8 cellular contexts compared by ENCODE assay signal in genomic region chr4:1870328-1870577, GRCh38. TPM values are rescaled to one million over a fixed set of nuclear protein-coding genes. Genes with fewer than 3 reads are reported as not detected.
DNase-seq lines count a peak whose midpoint lies in the region; ATAC-seq and TF ChIP-seq lines count a peak whose summit lies in the region.

No MANE protein-coding gene starts in this region.

- no peak for TF ChIP-seq CTCF in Panc1 (IDR thresholded peaks at IDR 0.05)
- TF ChIP-seq CTCF in fibroblast of the aortic adventitia (IDR thresholded peaks at IDR 0.05; ENCODE audit: insufficient read depth, low read length), result no peak
- TF ChIP-seq CTCF in nephron progenitor cell (IDR thresholded peaks at IDR 0.05), result no peak

- H3K27me3 ChIP-seq in Panc1 (ENCODE audit: control insufficient read depth, insufficient read depth, low read length), result no peaks in the 10 kb centered on the region

- H3K4me3 ChIP-seq in Panc1 (ENCODE audit: low read depth in 2 of 2, low read length in 2 of 2) (peak overlapping the region; percentile 57 to 65), fibroblast of the aortic adventitia (ENCODE audit: low read depth, low read length) (peak overlapping the region; percentile 76)

- in situ Hi-C loops in KBM-7 (cut with MboI; ENCODE audit: low pct_unique_long_range_greater_than_20kb, low sequenced_read_pairs) (no loop called here), Panc1 (cut with HindIII; ENCODE audit: low pct_unique_long_range_greater_than_20kb, low sequenced_read_pairs) (no loop called here)

- ATAC-seq in GM21619 (IDR thresholded peaks at IDR 0.05; ENCODE audit: unreplicated experiment) (peak; percentile 54), Panc1 (peak; percentile 78)
- ATAC-seq in stimulated activated naive CD8-positive, alpha-beta T cell treated with anti-CD3 and anti-CD28 coated beads, Interleukin-15, amount 100 ng/mL, for 72 hours, result peak; percentile 72

- no peaks in the 10 kb centered on the region for H3K27me3 Mint-ChIP-seq in activated T-helper 2 cell treated with anti-CD3 and anti-CD28 coated beads, Interferon-gamma antibody, Interleukin-2, Interleukin-4, amounts not matched to agents 10 μg/mL and 5 μg/mL and 100 μg/mL, durations not matched to agents 14 hours and 24 hours and 36 hours (ENCODE audit: low read depth)
- peaks cover 11% of the 10 kb centered on the region for H3K27me3 Mint-ChIP-seq in nephron progenitor cell (ENCODE audit: low read depth, poor library complexity)
- no peaks in the 10 kb centered on the region for H3K27me3 Mint-ChIP-seq in stimulated activated naive CD8-positive, alpha-beta T cell treated with anti-CD3 and anti-CD28 coated beads, Interleukin-15, amount 100 ng/mL, for 72 hours

- no peaks in the 10 kb centered on the region for H3K9me3 ChIP-seq in Panc1 (ENCODE audit: control insufficient read depth, insufficient read depth, low read depth, low read length)

- peak overlapping the region; percentile 84 for H3K27ac ChIP-seq in Panc1 (ENCODE audit: low read length)

- intact Hi-C loops in Panc1 (cut with micrococcal nuclease; ENCODE audit: unreplicated experiment), result no loop called here
- intact Hi-C loops in activated T-helper 2 cell treated with anti-CD3 and anti-CD28 coated beads, Interferon-gamma antibody, Interleukin-2, Interleukin-4, amounts not matched to agents 10 μg/mL and 5 μg/mL and 100 μg/mL, durations not matched to agents 14 hours and 24 hours and 36 hours (cut with micrococcal nuclease), result loop anchor here (1.0 to 5.0 kb wide), 3 partner anchors 14 to 542 kb away; partner anchors contain the start of genes LETM1, TACC3 and TMEM129

- H3K4me1 ChIP-seq in Panc1 (ENCODE audit: control insufficient read depth, insufficient read depth, low read length), result peaks cover 18% of the 10 kb centered on the region

- H3K27ac Mint-ChIP-seq in activated T-helper 2 cell treated with anti-CD3 and anti-CD28 coated beads, Interferon-gamma antibody, Interleukin-2, Interleukin-4, amounts not matched to agents 10 μg/mL and 5 μg/mL and 100 μg/mL, durations not matched to agents 14 hours and 24 hours and 36 hours, result peak overlapping the region; percentile 86
- H3K27ac Mint-ChIP-seq in nephron progenitor cell, result peak overlapping the region; percentile 90
- H3K27ac Mint-ChIP-seq in stimulated activated naive CD8-positive, alpha-beta T cell treated with anti-CD3 and anti-CD28 coated beads, Interleukin-15, amount 100 ng/mL, for 72 hours, result peak overlapping the region; percentile 81 to 90

- CTCF ChIA-PET in Panc1 (lab: Charles Lee), result no interaction called here

- no peaks in the 10 kb centered on the region for H3K36me3 ChIP-seq in Panc1 (ENCODE audit: control insufficient read depth, insufficient read depth, low read length)

- H3K9me3 Mint-ChIP-seq in activated T-helper 2 cell treated with anti-CD3 and anti-CD28 coated beads, Interferon-gamma antibody, Interleukin-2, Interleukin-4, amounts not matched to agents 10 μg/mL and 5 μg/mL and 100 μg/mL, durations not matched to agents 14 hours and 24 hours and 36 hours, result no peaks in the 10 kb centered on the region
- no peaks in the 10 kb centered on the region for H3K9me3 Mint-ChIP-seq in nephron progenitor cell
- no peaks in the 10 kb centered on the region for H3K9me3 Mint-ChIP-seq in stimulated activated naive CD8-positive, alpha-beta T cell treated with anti-CD3 and anti-CD28 coated beads, Interleukin-15, amount 100 ng/mL, for 72 hours

- H3K36me3 Mint-ChIP-seq in activated T-helper 2 cell treated with anti-CD3 and anti-CD28 coated beads, Interferon-gamma antibody, Interleukin-2, Interleukin-4, amounts not matched to agents 10 μg/mL and 5 μg/mL and 100 μg/mL, durations not matched to agents 14 hours and 24 hours and 36 hours (ENCODE audit: low read depth), result peaks cover 17% of the 10 kb centered on the region
- H3K36me3 Mint-ChIP-seq in nephron progenitor cell (ENCODE audit: low read depth), result peaks cover 5% of the 10 kb centered on the region

- POLR2A ChIA-PET in Panc1 (lab: Charles Lee), result no interaction called here

- DNase-seq in COR-L47 (lab: John Stamatoyannopoulos, UW), result peak; percentile 90
- DNase-seq in KBM-7, result peak; percentile 88
- no peak for DNase-seq in Panc1 (ENCODE audit: low read depth, low spot score)
- peak; percentile 87 for DNase-seq in activated T-helper 2 cell treated with anti-CD3 and anti-CD28 coated beads, Interferon-gamma antibody, Interleukin-2, Interleukin-4, amounts not matched to agents 10 μg/mL and 5 μg/mL and 100 μg/mL, durations not matched to agents 14 hours and 24 hours and 36 hours (ENCODE audit: low spot score)
- peak; percentile 67 for DNase-seq in fibroblast of the aortic adventitia (ENCODE audit: low read depth)
- peak; percentile 87 for DNase-seq in nephron progenitor cell
- DNase-seq in stimulated activated naive CD8-positive, alpha-beta T cell treated with anti-CD3 and anti-CD28 coated beads, Interleukin-15, amount 100 ng/mL, for 72 hours, result peak; percentile 84 to 87

- BruUV-seq in Panc1 (replicated peaks; lab: Mats Ljungman, UMichigan), result no TSS peak

- peaks cover 29% of the 10 kb centered on the region for H3K4me1 Mint-ChIP-seq in activated T-helper 2 cell treated with anti-CD3 and anti-CD28 coated beads, Interferon-gamma antibody, Interleukin-2, Interleukin-4, amounts not matched to agents 10 μg/mL and 5 μg/mL and 100 μg/mL, durations not matched to agents 14 hours and 24 hours and 36 hours (ENCODE audit: low read depth)
- H3K4me1 Mint-ChIP-seq in nephron progenitor cell, result peaks cover 52% of the 10 kb centered on the region
- peaks cover 45% of the 10 kb centered on the region for H3K4me1 Mint-ChIP-seq in stimulated activated naive CD8-positive, alpha-beta T cell treated with anti-CD3 and anti-CD28 coated beads, Interleukin-15, amount 100 ng/mL, for 72 hours

- peak overlapping the region; percentile 82 for H3K4me3 Mint-ChIP-seq in activated T-helper 2 cell treated with anti-CD3 and anti-CD28 coated beads, Interferon-gamma antibody, Interleukin-2, Interleukin-4, amounts not matched to agents 10 μg/mL and 5 μg/mL and 100 μg/mL, durations not matched to agents 14 hours and 24 hours and 36 hours (ENCODE audit: low read depth)
- peak overlapping the region; percentile 85 for H3K4me3 Mint-ChIP-seq in nephron progenitor cell
- peak overlapping the region; percentile 87 to 91 for H3K4me3 Mint-ChIP-seq in stimulated activated naive CD8-positive, alpha-beta T cell treated with anti-CD3 and anti-CD28 coated beads, Interleukin-15, amount 100 ng/mL, for 72 hours

RNA-seq across cellular contexts. Expression of gene NSD2, which starts 0.9 kb away (rescaled TPM):
- total RNA-seq in Panc1 (2021; ENCODE audit: unreplicated experiment) (116 TPM), fibroblast of the aortic adventitia (ENCODE audit: low replicate concordance) (50.3 and 84.7 TPM in 2 replicates)
- 59.7 TPM for polyA plus RNA-seq in Panc1 (2012; ENCODE audit: insufficient read length)
- 208 and 214 TPM in 2 replicates for total RNA-seq in activated T-helper 2 cell treated with anti-CD3 and anti-CD28 coated beads, Interferon-gamma antibody, Interleukin-2, Interleukin-4, amounts not matched to agents 10 μg/mL and 5 μg/mL and 100 μg/mL, durations not matched to agents 14 hours and 24 hours and 36 hours

RNA-seq across cellular contexts. Expression of gene LETM1, which starts 14.3 kb away (rescaled TPM):
- total RNA-seq in Panc1 (2021; ENCODE audit: unreplicated experiment) (67.6 TPM), fibroblast of the aortic adventitia (ENCODE audit: low replicate concordance) (51.1 and 51.7 TPM in 2 replicates)
- polyA plus RNA-seq in Panc1 (2012; ENCODE audit: insufficient read length), result 54.8 TPM
- 76.6 and 78.6 TPM in 2 replicates for total RNA-seq in activated T-helper 2 cell treated with anti-CD3 and anti-CD28 coated beads, Interferon-gamma antibody, Interleukin-2, Interleukin-4, amounts not matched to agents 10 μg/mL and 5 μg/mL and 100 μg/mL, durations not matched to agents 14 hours and 24 hours and 36 hours
